ENCODE assay signal across 31 cellular contexts in genomic region chr5:91946870-91947269, GRCh38.
"Had no signal": no experiment of that assay in that cellular context is flagged by ENCODE, and none has a peak within 500 bp of the region (broad histone marks: within the 10 kb centered on the region; RNA-seq: fewer than 3 reads in every experiment).

No MANE protein-coding gene starts in this region.

- ATAC-seq: activated naive CD4-positive, alpha-beta T cell treated with anti-CD3 and anti-CD28 coated beads, Interleukin-2, amount 50 U/mL, for 72 hours; activated T-cell treated with anti-CD3 and anti-CD28 coated beads, Interleukin-2, amount 50 U/mL, for 72 hours; effector memory CD8-positive, alpha-beta T cell; foreskin keratinocyte; gastrocnemius medialis; heart left ventricle; WTC11 had no signal

- DNase-seq: activated CD4-positive, alpha-beta memory T cell treated with anti-CD3 and anti-CD28 coated beads, Interleukin-2, amount 10 ng/mL, durations not matched to agents 7 days and 5 days; activated CD4-positive, alpha-beta T cell treated with anti-CD3 and anti-CD28 coated beads for 1 hour; activated CD4-positive, alpha-beta T cell treated with anti-CD3 and anti-CD28 coated beads for 4 hours; activated CD4-positive, alpha-beta T cell treated with anti-CD3 and anti-CD28 coated beads, Interleukin-2, amount 10 ng/mL, durations not matched to agents 7 days and 5 days; activated CD4-positive, alpha-beta T cell treated with anti-CD3 and anti-CD28 coated beads, Interleukin-2, amount 50 U/mL, for 4 hours; activated CD8-positive, alpha-beta memory T cell treated with anti-CD3 and anti-CD28 coated beads, Interleukin-2, amount 50 U/mL, for 48 hours; activated gamma-delta T cell; activated naive CD4-positive, alpha-beta T cell; activated naive CD4-positive, alpha-beta T cell treated with anti-CD3 and anti-CD28 coated beads, Interleukin-2, amount 10 ng/mL, durations not matched to agents 7 days and 5 days; activated naive CD8-positive, alpha-beta T cell treated with anti-CD3 and anti-CD28 coated beads, Interleukin-2, amount 10 ng/mL, durations not matched to agents 7 days and 5 days; activated T-cell treated with anti-CD3 and anti-CD28 coated beads for 4 hours; activated T-cell treated with anti-CD3 and anti-CD28 coated beads, Interleukin-2, amount 50 U/mL, for 24 hours; activated T-cell treated with anti-CD3 and anti-CD28 coated beads, Interleukin-2, amount 50 U/mL, for 72 hours; central memory CD4-positive, alpha-beta T cell; dermis blood vessel endothelial cell; effector CD4-positive, alpha-beta T cell; effector memory CD8-positive, alpha-beta T cell; erythroblast; foreskin keratinocyte; gastrocnemius medialis; glutamatergic neuron; heart left ventricle had no signal

- H3K27ac Mint-ChIP-seq: activated CD4-positive, alpha-beta memory T cell treated with anti-CD3 and anti-CD28 coated beads, Interleukin-2, amount 10 ng/mL, durations not matched to agents 7 days and 5 days; activated CD4-positive, alpha-beta T cell treated with anti-CD3 and anti-CD28 coated beads, Interleukin-2, amount 10 ng/mL, durations not matched to agents 7 days and 5 days; activated naive CD4-positive, alpha-beta T cell treated with anti-CD3 and anti-CD28 coated beads, Interleukin-2, amount 10 ng/mL, durations not matched to agents 7 days and 5 days; activated naive CD4-positive, alpha-beta T cell treated with anti-CD3 and anti-CD28 coated beads, Interleukin-2, amount 50 U/mL, for 72 hours; activated naive CD8-positive, alpha-beta T cell treated with anti-CD3 and anti-CD28 coated beads, Interleukin-2, amount 10 ng/mL, durations not matched to agents 7 days and 5 days; activated T-cell treated with anti-CD3 and anti-CD28 coated beads, Interleukin-2, amount 50 U/mL, for 24 hours; activated T-cell treated with anti-CD3 and anti-CD28 coated beads, Interleukin-2, amount 50 U/mL, for 72 hours; brain; effector memory CD8-positive, alpha-beta T cell; WTC11 had no signal

- H3K27me3 Mint-ChIP-seq: activated CD4-positive, alpha-beta memory T cell treated with anti-CD3 and anti-CD28 coated beads, Interleukin-2, amount 10 ng/mL, durations not matched to agents 7 days and 5 days; activated CD4-positive, alpha-beta T cell treated with anti-CD3 and anti-CD28 coated beads, Interleukin-2, amount 10 ng/mL, durations not matched to agents 7 days and 5 days; activated naive CD4-positive, alpha-beta T cell treated with anti-CD3 and anti-CD28 coated beads, Interleukin-2, amount 10 ng/mL, durations not matched to agents 7 days and 5 days; activated naive CD8-positive, alpha-beta T cell treated with anti-CD3 and anti-CD28 coated beads, Interleukin-2, amount 10 ng/mL, durations not matched to agents 7 days and 5 days; activated T-cell treated with anti-CD3 and anti-CD28 coated beads, Interleukin-2, amount 50 U/mL, for 24 hours; brain; effector memory CD8-positive, alpha-beta T cell had no signal

- H3K4me1 ChIP-seq: ascending aorta, breast epithelium, esophagus muscularis mucosa, foreskin keratinocyte, gastrocnemius medialis, heart left ventricle had no signal

- H3K9me3 ChIP-seq: ascending aorta, breast epithelium, esophagus muscularis mucosa, gastrocnemius medialis, heart left ventricle had no signal

- H3K27me3 ChIP-seq: ascending aorta, breast epithelium, cardiac muscle cell, esophagus muscularis mucosa, foreskin keratinocyte, gastrocnemius medialis, heart left ventricle had no signal

- H3K9me3 Mint-ChIP-seq: activated CD4-positive, alpha-beta memory T cell treated with anti-CD3 and anti-CD28 coated beads, Interleukin-2, amount 10 ng/mL, durations not matched to agents 7 days and 5 days; activated CD4-positive, alpha-beta T cell treated with anti-CD3 and anti-CD28 coated beads, Interleukin-2, amount 10 ng/mL, durations not matched to agents 7 days and 5 days; activated naive CD4-positive, alpha-beta T cell treated with anti-CD3 and anti-CD28 coated beads, Interleukin-2, amount 10 ng/mL, durations not matched to agents 7 days and 5 days; activated naive CD8-positive, alpha-beta T cell treated with anti-CD3 and anti-CD28 coated beads, Interleukin-2, amount 10 ng/mL, durations not matched to agents 7 days and 5 days; activated T-cell treated with anti-CD3 and anti-CD28 coated beads, Interleukin-2, amount 50 U/mL, for 24 hours; activated T-cell treated with anti-CD3 and anti-CD28 coated beads, Interleukin-2, amount 50 U/mL, for 72 hours; brain; WTC11 had no signal

- H3K4me3 Mint-ChIP-seq: activated CD4-positive, alpha-beta memory T cell treated with anti-CD3 and anti-CD28 coated beads, Interleukin-2, amount 10 ng/mL, durations not matched to agents 7 days and 5 days; activated CD4-positive, alpha-beta T cell treated with anti-CD3 and anti-CD28 coated beads, Interleukin-2, amount 10 ng/mL, durations not matched to agents 7 days and 5 days; activated naive CD4-positive, alpha-beta T cell treated with anti-CD3 and anti-CD28 coated beads, Interleukin-2, amount 10 ng/mL, durations not matched to agents 7 days and 5 days; activated naive CD8-positive, alpha-beta T cell treated with anti-CD3 and anti-CD28 coated beads, Interleukin-2, amount 10 ng/mL, durations not matched to agents 7 days and 5 days; activated T-cell treated with anti-CD3 and anti-CD28 coated beads, Interleukin-2, amount 50 U/mL, for 24 hours; activated T-cell treated with anti-CD3 and anti-CD28 coated beads, Interleukin-2, amount 50 U/mL, for 72 hours; brain; effector memory CD8-positive, alpha-beta T cell; WTC11 had no signal

- H3K36me3 Mint-ChIP-seq: activated naive CD4-positive, alpha-beta T cell treated with anti-CD3 and anti-CD28 coated beads, Interleukin-2, amount 10 ng/mL, durations not matched to agents 7 days and 5 days; activated naive CD4-positive, alpha-beta T cell treated with anti-CD3 and anti-CD28 coated beads, Interleukin-2, amount 50 U/mL, for 72 hours; activated naive CD8-positive, alpha-beta T cell treated with anti-CD3 and anti-CD28 coated beads, Interleukin-2, amount 10 ng/mL, durations not matched to agents 7 days and 5 days; brain; WTC11 had no signal

- H3K4me1 Mint-ChIP-seq: activated CD4-positive, alpha-beta memory T cell treated with anti-CD3 and anti-CD28 coated beads, Interleukin-2, amount 10 ng/mL, durations not matched to agents 7 days and 5 days; brain had no signal

- H3K27ac ChIP-seq: ascending aorta, breast epithelium, cardiac muscle cell, coronary artery, esophagus muscularis mucosa, foreskin keratinocyte, gastrocnemius medialis, heart left ventricle, VCaP had no signal

- H3K36me3 ChIP-seq: ascending aorta, cardiac muscle cell, esophagus muscularis mucosa, gastrocnemius medialis, heart left ventricle had no signal

- H3K4me3 ChIP-seq: ascending aorta, breast epithelium, cardiac muscle cell, coronary artery, esophagus muscularis mucosa, gastrocnemius medialis, heart left ventricle had no signal
